Comparison of ENCODE assay signal across 18 cellular contexts in the genomic region with DNA sequence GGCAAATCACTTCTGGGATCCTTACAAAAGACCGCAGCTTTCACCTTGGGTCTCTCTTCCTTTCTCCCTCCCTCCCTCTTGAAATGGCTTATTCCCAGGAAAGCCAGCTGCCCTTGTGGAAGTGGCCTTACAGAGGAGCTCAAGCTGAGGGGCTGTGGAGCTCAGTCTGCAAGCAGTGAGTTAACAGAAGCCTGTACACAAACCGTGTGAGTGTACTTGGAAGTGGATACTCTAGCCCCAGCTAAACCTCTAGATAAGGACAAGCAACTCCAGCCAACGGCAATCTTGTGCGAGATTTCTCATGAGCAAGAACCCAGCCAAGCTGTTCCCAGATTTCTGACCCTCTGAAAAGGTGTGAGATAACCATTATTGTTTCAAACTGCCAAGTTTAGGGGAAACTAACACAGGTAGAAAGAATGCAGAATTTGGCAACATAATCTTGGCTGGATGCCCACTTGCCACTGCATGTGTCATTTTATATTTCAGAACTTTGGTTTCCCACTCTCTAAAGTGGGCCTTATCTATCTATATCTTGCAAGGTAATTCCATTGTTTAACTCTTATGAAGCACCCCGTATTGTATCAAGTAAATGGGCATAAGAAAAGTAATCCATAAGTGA.
A peak's percentile ranks its signal among the peaks of the same experiment; 100 is the strongest.
DNase-seq lines count a peak whose midpoint lies in the region; ATAC-seq and TF ChIP-seq lines count a peak whose summit lies in the region.
"Had no signal": no experiment of that assay in that cellular context is flagged by ENCODE, and none has a peak within 500 bp of the region (broad histone marks: within the 10 kb centered on the region; RNA-seq: fewer than 3 reads in every experiment).

No MANE protein-coding gene starts in this region.

- H3K27ac ChIP-seq in mesendoderm (ENCODE audit: low read depth, low read length) (no peak overlapping the region), OCI-LY7 (ENCODE audit: low read depth, low read length, poor library complexity, severe bottlenecking) (no peak overlapping the region)
- H3K27ac ChIP-seq: GM23248, thoracic aorta, VCaP had no signal

- H4K5ac ChIP-seq in mesendoderm (ENCODE audit: low read length): no peak overlapping the region

- H3K9ac ChIP-seq in mesendoderm (ENCODE audit: low read length): no peak overlapping the region
- H3K9ac ChIP-seq: GM23248 had no signal

- peaks cover 5% of the 10 kb centered on the region for H3K4me1 ChIP-seq in mesendoderm (ENCODE audit: control insufficient read depth, low read depth, low read length)
- no peaks in the 10 kb centered on the region for H3K4me1 ChIP-seq in OCI-LY7 (ENCODE audit: insufficient read depth, low read length, poor library complexity, severe bottlenecking)

- CTCF ChIA-PET in OCI-LY7 (lab: Charles Lee; ENCODE audit: unreplicated experiment): no interaction called here

- intact Hi-C loops in OCI-LY7 (cut with micrococcal nuclease; ENCODE audit: unreplicated experiment): no loop called here

- H3K79me2 ChIP-seq in mesendoderm (ENCODE audit: control insufficient read depth, insufficient read depth, low read length) (no peaks in the 10 kb centered on the region), OCI-LY7 (ENCODE audit: insufficient read depth, low read depth, low read length) (no peaks in the 10 kb centered on the region)

- H3K56ac ChIP-seq in mesendoderm (ENCODE audit: low read length): peak overlapping the region; percentile 37

- no peaks in the 10 kb centered on the region for H3K27me3 ChIP-seq in mesendoderm (ENCODE audit: insufficient read depth, low read length, poor library complexity)

- H3K9me2 ChIP-seq in OCI-LY7 (ENCODE audit: insufficient read depth, low read length): no peaks in the 10 kb centered on the region

- TF ChIP-seq CTCF in OCI-LY7 (conservative IDR thresholded peaks at IDR 0.05; ENCODE audit: low read length): no peak

- H3K79me1 ChIP-seq in mesendoderm (ENCODE audit: low read length): no peaks in the 10 kb centered on the region

- POLR2A ChIA-PET in OCI-LY7 (lab: Charles Lee): interaction anchor here (0.6 kb wide), 1 partner anchor 72 kb away, joined by 3 read pairs; no protein-coding TSS in a partner anchor

- H3K23ac ChIP-seq in mesendoderm (ENCODE audit: low read length): no peak overlapping the region

- no peak overlapping the region for H2BK120ac ChIP-seq in mesendoderm (ENCODE audit: low read depth, low read length)

- H3K36me3 ChIP-seq in mesendoderm (ENCODE audit: control insufficient read depth, insufficient read depth, low read length) (no peaks in the 10 kb centered on the region), OCI-LY7 (ENCODE audit: insufficient read depth, low read length) (no peaks in the 10 kb centered on the region)
- H3K36me3 ChIP-seq: thoracic aorta had no signal

- H3K4ac ChIP-seq in mesendoderm (ENCODE audit: low read depth, low read length): no peak overlapping the region

- ATAC-seq in GM21529 (IDR thresholded peaks at IDR 0.05; ENCODE audit: unreplicated experiment): no peak
- no peak for ATAC-seq in GM21528 (IDR thresholded peaks at IDR 0.05; ENCODE audit: low FRiP score, unreplicated experiment)
- ATAC-seq: activated naive CD8-positive, alpha-beta T cell treated with anti-CD3 and anti-CD28 coated beads, Interleukin-2, amount 50 U/mL, for 24 hours had no signal

- no TSS peak for BruUV-seq in OCI-LY7 (replicated peaks; lab: Mats Ljungman, UMichigan)

- no peak overlapping the region for H4K8ac ChIP-seq in mesendoderm (ENCODE audit: low read depth, low read length)

- no peak overlapping the region for H2AFZ ChIP-seq in OCI-LY7 (ENCODE audit: low read length)
- H2AFZ ChIP-seq: GM23248 had no signal

- H3K4me3 ChIP-seq in mesendoderm (ENCODE audit: low read length) (no peak overlapping the region), OCI-LY7 (ENCODE audit: low read depth, low read length, poor library complexity, severe bottlenecking) (no peak overlapping the region)
- H3K4me3 ChIP-seq: GM23248, thoracic aorta had no signal

- no peak overlapping the region for H2AK5ac ChIP-seq in mesendoderm (ENCODE audit: low read length)

- H3K9me3 ChIP-seq in OCI-LY7 (ENCODE audit: low read length): no peaks in the 10 kb centered on the region
- H3K9me3 ChIP-seq: thoracic aorta had no signal

- H4K20me1 ChIP-seq in OCI-LY7 (ENCODE audit: insufficient read depth, low read length): no peaks in the 10 kb centered on the region

- H3K4me2 ChIP-seq in mesendoderm (ENCODE audit: low read length): no peak overlapping the region
- H3K4me2 ChIP-seq in OCI-LY7 (ENCODE audit: low read length): no peak overlapping the region

- DNase-seq in NCI-H748 (lab: John Stamatoyannopoulos, UW; ENCODE audit: unreplicated experiment) (peak; percentile 51), NCI-H748 treated with DMSO at 0.1 percent for 48 hours (lab: John Stamatoyannopoulos, UW) (no peak), M059J (ENCODE audit: low read depth) (peak; percentile 41), amniotic epithelial cell (ENCODE audit: low read depth) (peak; percentile 30), mesendoderm (peak; percentile 77), OCI-LY7 (ENCODE audit: low spot score) (no peak)
- DNase-seq: activated CD4-positive, alpha-beta memory T cell treated with anti-CD3 and anti-CD28 coated beads, Interleukin-2, amount 10 ng/mL, durations not matched to agents 7 days and 5 days; activated naive CD8-positive, alpha-beta T cell treated with anti-CD3 and anti-CD28 coated beads, Interleukin-2, amount 50 U/mL, for 24 hours; DND-41; GM23248; islet precursor cell; NCI-H187; nucleus accumbens; stimulated activated CD4-positive, alpha-beta T cell treated with anti-CD3 and anti-CD28 coated beads, Interleukin-4, amount 100 ng/mL, for 24 hours had no signal

- WGBS in mesendoderm (ENCODE audit: extremely low coverage, insufficient coverage, low lambda C conversion rate): no CpG with 5 or more reads among the region's 5 CpGs

- H3K18ac ChIP-seq in mesendoderm (ENCODE audit: low read length): no peak overlapping the region

- no peak overlapping the region for H2BK15ac ChIP-seq in mesendoderm (replicated peaks; ENCODE audit: low read depth)

- H2BK5ac ChIP-seq in mesendoderm (ENCODE audit: low read length): no peak overlapping the region

Comparison
In these comparisons a context has a peak if more than half of its experiments do, and no peak if none do; other contexts are left out.
1. DNase-seq: peak in NCI-H748 (single experiment), M059J (single experiment), amniotic epithelial cell (single experiment) and mesendoderm (single experiment); none in NCI-H748 treated with DMSO at 0.1 percent for 48 hours (single experiment) and OCI-LY7 (single experiment).